Comparison of ENCODE assay signal across 2 cellular contexts in genomic region chr16:67449739-67450138, GRCh38.
TF ChIP-seq lines count a peak whose summit lies in the region.

No MANE protein-coding gene starts in this region.

TF ChIP-seq in IMR-90, 13 proteins besides CTCF, POLR2A, EP300 and RAD21:
- TF ChIP-seq SMC3 (IDR thresholded peaks at IDR 0.05; ENCODE audit: low read depth, low read length) (no peak), MAFK (IDR thresholded peaks at IDR 0.05; ENCODE audit: low read depth, low read length) (no peak), RFX5 (IDR thresholded peaks at IDR 0.05; ENCODE audit: low read depth, low read length) (no peak), BHLHE40 (IDR thresholded peaks at IDR 0.05; ENCODE audit: low read depth, low read length) (no peak), RCOR1 (IDR thresholded peaks at IDR 0.05; ENCODE audit: insufficient replicate concordance, low read length) (no peak), CEBPB (IDR thresholded peaks at IDR 0.05; ENCODE audit: low read depth, low read length) (no peak), CHD1 (IDR thresholded peaks at IDR 0.05; ENCODE audit: low read depth, low read length) (no peak), MAZ (IDR thresholded peaks at IDR 0.05; ENCODE audit: borderline replicate concordance, low read depth, low read length) (no peak), NFE2L2 (IDR thresholded peaks at IDR 0.05; ENCODE audit: low read depth, low read length) (no peak), FOS (IDR thresholded peaks at IDR 0.05; ENCODE audit: low read depth, low read length) (no peak), MXI1 (IDR thresholded peaks at IDR 0.05; ENCODE audit: borderline replicate concordance, low read depth, low read length) (no peak)
- TF ChIP-seq, protein P1, sequence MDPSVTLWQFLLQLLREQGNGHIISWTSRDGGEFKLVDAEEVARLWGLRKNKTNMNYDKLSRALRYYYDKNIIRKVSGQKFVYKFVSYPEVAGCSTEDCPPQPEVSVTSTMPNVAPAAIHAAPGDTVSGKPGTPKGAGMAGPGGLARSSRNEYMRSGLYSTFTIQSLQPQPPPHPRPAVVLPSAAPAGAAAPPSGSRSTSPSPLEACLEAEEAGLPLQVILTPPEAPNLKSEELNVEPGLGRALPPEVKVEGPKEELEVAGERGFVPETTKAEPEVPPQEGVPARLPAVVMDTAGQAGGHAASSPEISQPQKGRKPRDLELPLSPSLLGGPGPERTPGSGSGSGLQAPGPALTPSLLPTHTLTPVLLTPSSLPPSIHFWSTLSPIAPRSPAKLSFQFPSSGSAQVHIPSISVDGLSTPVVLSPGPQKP (IDR thresholded peaks at IDR 0.05; ENCODE audit: borderline replicate concordance, low read depth, low read length) = no peak
- TF ChIP-seq, protein P2, sequence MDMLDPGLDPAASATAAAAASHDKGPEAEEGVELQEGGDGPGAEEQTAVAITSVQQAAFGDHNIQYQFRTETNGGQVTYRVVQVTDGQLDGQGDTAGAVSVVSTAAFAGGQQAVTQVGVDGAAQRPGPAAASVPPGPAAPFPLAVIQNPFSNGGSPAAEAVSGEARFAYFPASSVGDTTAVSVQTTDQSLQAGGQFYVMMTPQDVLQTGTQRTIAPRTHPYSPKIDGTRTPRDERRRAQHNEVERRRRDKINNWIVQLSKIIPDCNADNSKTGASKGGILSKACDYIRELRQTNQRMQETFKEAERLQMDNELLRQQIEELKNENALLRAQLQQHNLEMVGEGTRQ (IDR thresholded peaks at IDR 0.05; ENCODE audit: low read depth, low read length) = no peak

TF ChIP-seq in H1, 55 proteins besides CTCF, POLR2A, EP300 and RAD21:
- TF ChIP-seq TAF7 (optimal IDR thresholded peaks at IDR 0.05; ENCODE audit: borderline replicate concordance, low read depth, low read length) (no peak), CBX8 (IDR thresholded peaks at IDR 0.05; ENCODE audit: borderline replicate concordance, low read depth, low read length) (no peak), CHD2 (IDR thresholded peaks at IDR 0.05; ENCODE audit: low read length) (no peak), EZH2 (IDR thresholded peaks at IDR 0.05; ENCODE audit: low read depth, low read length, severe bottlenecking) (no peak)
